9 cellular contexts compared by ENCODE assay signal in the genomic region with DNA sequence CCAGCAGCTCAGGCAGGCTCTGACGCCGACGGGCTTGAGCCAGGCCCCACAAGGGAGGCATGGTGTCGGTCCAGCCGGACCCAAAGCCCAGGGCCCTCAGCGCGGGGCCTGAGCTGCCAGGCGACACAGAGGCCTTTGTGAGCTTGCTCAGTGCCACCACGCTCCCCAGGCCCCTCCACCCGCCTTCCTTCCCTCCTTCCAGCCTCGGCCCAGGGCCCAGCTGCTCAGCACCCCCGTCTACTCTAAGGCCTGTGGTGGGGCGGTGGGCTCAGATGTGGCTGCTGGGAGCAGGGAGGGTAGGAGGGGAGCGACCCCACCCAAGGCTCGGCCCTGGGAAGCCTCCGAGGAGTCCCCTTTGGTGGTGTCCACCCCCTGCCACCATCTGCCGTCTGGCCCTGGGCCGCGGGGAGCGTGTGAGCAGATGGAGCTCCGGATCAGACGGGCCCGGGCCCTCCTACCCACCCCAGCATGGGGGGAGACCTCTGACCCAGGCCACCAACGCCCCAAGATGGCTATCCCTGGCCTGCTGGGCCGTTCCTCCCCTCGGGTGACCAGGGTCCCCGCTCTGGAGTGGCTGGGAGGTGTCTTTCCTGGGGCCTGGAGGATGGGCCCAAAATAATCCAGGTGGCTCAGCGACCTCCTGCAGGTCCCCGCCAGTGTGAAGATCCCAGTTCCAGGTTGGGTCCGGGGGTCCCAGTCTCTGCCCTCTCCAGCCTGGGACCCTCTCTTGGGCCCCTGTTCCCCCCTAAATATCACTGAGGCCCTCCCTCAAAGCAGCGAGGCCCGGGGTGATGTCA. TPM values are rescaled to one million over a fixed set of nuclear protein-coding genes. Genes with fewer than 3 reads are reported as not detected.
DNase-seq lines count a peak whose midpoint lies in the region; ATAC-seq and TF ChIP-seq lines count a peak whose summit lies in the region.
"Had no signal": no experiment of that assay in that cellular context is flagged by ENCODE, and none has a peak within 500 bp of the region (broad histone marks: within the 10 kb centered on the region; RNA-seq: fewer than 3 reads in every experiment).

No MANE protein-coding gene starts in this region.

- peak overlapping the region; percentile 82 for H3K27ac Mint-ChIP-seq in osteocyte (ENCODE audit: unreplicated experiment)

- H3K36me3 Mint-ChIP-seq in osteocyte (ENCODE audit: unreplicated experiment): peaks cover 3% of the 10 kb centered on the region

- H3K27me3 Mint-ChIP-seq in osteocyte (ENCODE audit: unreplicated experiment): no peaks in the 10 kb centered on the region

- peaks cover 35% of the 10 kb centered on the region for H3K4me1 Mint-ChIP-seq in osteocyte (ENCODE audit: unreplicated experiment)

- H3K4me1 ChIP-seq in BLaER1 (peaks cover 39% of the 10 kb centered on the region), SJSA1 (replicated peaks) (peaks cover 28% of the 10 kb centered on the region)

- no peak overlapping the region for H3K9ac ChIP-seq in BLaER1

- no peak overlapping the region; the same call in 1 of the 2 replicates for H3K4me2 ChIP-seq in BLaER1

- H4K20me1 ChIP-seq in BLaER1: peaks cover 100% of the 10 kb centered on the region

- 0 out of 2 replicates have a peak overlapping the region, but pooled peaks have one; percentile 13 for H3K27ac ChIP-seq in BLaER1
- H3K27ac ChIP-seq in SJSA1: peak overlapping the region; percentile 32; the same call in 1 of the 2 replicates

- ATAC-seq in GM18498 (IDR thresholded peaks at IDR 0.05; ENCODE audit: unreplicated experiment): no peak
- ATAC-seq in HG02798 (IDR thresholded peaks at IDR 0.05; ENCODE audit: poor library complexity, unreplicated experiment): no peak
- ATAC-seq in HG02870 (IDR thresholded peaks at IDR 0.05; ENCODE audit: unreplicated experiment): no peak

- H3K4me3 Mint-ChIP-seq in osteocyte (ENCODE audit: unreplicated experiment): no peak overlapping the region

- no peaks in the 10 kb centered on the region for H3K27me3 ChIP-seq in BLaER1
- no peaks in the 10 kb centered on the region for H3K27me3 ChIP-seq in SJSA1 (replicated peaks)

- H3K36me3 ChIP-seq in BLaER1 (peaks cover 95% of the 10 kb centered on the region), SJSA1 (peaks cover 73% of the 10 kb centered on the region)

- no peaks in the 10 kb centered on the region for H3K9me3 Mint-ChIP-seq in osteocyte (ENCODE audit: unreplicated experiment)
- H3K9me3 Mint-ChIP-seq: activated naive CD4-positive, alpha-beta T cell treated with anti-CD3 and anti-CD28 coated beads, Interleukin-2, amount 50 U/mL, for 72 hours had no signal

- no peak overlapping the region for H3K4me3 ChIP-seq in BLaER1
- H3K4me3 ChIP-seq in SJSA1: no peak overlapping the region
- peak overlapping the region; percentile 21 for H3K4me3 ChIP-seq in fibroblast of pulmonary artery (replicated peaks; ENCODE audit: low read depth, low read length)

- TF ChIP-seq CTCF in fibroblast of pulmonary artery (IDR thresholded peaks at IDR 0.05; ENCODE audit: low read length, missing control alignments): no peak
- TF ChIP-seq CTCF in osteocyte (IDR thresholded peaks at IDR 0.05): no peak

- DNase-seq in SJSA1 (ENCODE audit: low read depth in 1 of 2, low spot score in 2 of 2): peak in 1 of 2 experiments; percentile 45
- DNase-seq in fibroblast of pulmonary artery (ENCODE audit: low read depth): no peak
- no peak for DNase-seq in osteocyte (ENCODE audit: extremely low spot score, unreplicated experiment)
- DNase-seq in stimulated activated CD4-positive, alpha-beta T cell treated with anti-CD3 and anti-CD28 coated beads, Interleukin-12 subunit alpha, Interleukin-12 subunit beta, amount 100 ng/mL, for 4 hours: no peak

- H3K9me3 ChIP-seq in BLaER1 (no peaks in the 10 kb centered on the region), SJSA1 (replicated peaks) (no peaks in the 10 kb centered on the region)

RNA-seq across cellular contexts. Expression of a gene that starts 7.8 kb away (rescaled TPM):
- 15.9 and 20.7 TPM in 2 replicates for total RNA-seq in SJSA1 (2014; rRNA removed; shearing (Covaris generic))
- total RNA-seq in osteocyte: 29.4 and 30.0 TPM in 2 replicates

RNA-seq across cellular contexts. Expression of a gene that starts 51.4 kb away (rescaled TPM):
- 17.3 and 20.7 TPM in 2 replicates for total RNA-seq in SJSA1 (2014; rRNA removed; shearing (Covaris generic))
- total RNA-seq in osteocyte: 28.8 and 29.4 TPM in 2 replicates
